ENCODE assay signal across 23 cellular contexts in the genomic region with DNA sequence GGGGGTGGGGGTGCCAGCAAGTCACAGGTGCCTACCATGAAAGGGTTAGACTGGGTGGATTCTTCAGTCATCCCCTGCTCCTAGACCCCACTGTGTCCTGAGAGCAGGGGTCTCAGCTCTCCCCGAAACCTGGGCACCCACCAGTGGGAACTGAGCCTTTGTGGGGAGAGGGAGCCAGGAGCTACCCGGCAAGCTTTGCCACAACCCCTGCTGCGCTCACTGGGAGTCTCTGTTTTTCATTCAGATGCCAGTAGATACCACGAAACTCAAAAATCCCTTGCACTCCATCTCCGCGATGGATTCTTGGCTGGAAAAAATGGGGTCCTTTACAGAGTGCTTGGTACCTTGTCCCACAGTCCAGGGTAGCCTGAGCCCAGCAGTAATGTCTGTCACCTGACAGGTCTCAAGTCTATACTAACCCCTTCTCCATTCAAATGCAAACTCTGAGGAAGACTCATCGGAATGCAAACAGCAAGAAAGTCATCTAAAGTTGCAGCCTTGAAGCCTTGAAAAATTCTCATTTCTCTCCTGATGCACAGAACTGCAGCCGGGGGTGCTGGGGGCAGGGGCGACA. TPM values are rescaled to one million over a fixed set of nuclear protein-coding genes. Genes with fewer than 3 reads are reported as not detected.
"Had no signal": no experiment of that assay in that cellular context is flagged by ENCODE, and none has a peak within 500 bp of the region (broad histone marks: within the 10 kb centered on the region; RNA-seq: fewer than 3 reads in every experiment).

No MANE protein-coding gene starts in this region.

- H3K36me3 ChIP-seq: breast epithelium, neural progenitor cell, vagina had no signal

- H3K27me3 ChIP-seq: vagina had no signal

- DNase-seq: activated CD4-positive, alpha-beta memory T cell treated with anti-CD3 and anti-CD28 coated beads, Interleukin-2, amount 10 ng/mL, durations not matched to agents 7 days and 5 days; activated CD4-positive, alpha-beta T cell treated with anti-CD3 and anti-CD28 coated beads for 1 hour; activated CD4-positive, alpha-beta T cell treated with anti-CD3 and anti-CD28 coated beads, Interleukin-2, amount 10 ng/mL, durations not matched to agents 7 days and 5 days; activated CD8-positive, alpha-beta memory T cell treated with anti-CD3 and anti-CD28 coated beads, Interleukin-2, amount 50 U/mL, for 48 hours; activated gamma-delta T cell; activated naive CD4-positive, alpha-beta T cell treated with anti-CD3 and anti-CD28 coated beads, Interleukin-2, amount 10 ng/mL, durations not matched to agents 7 days and 5 days; activated T-cell treated with anti-CD3 and anti-CD28 coated beads, Interleukin-2, amount 50 U/mL, for 24 hours; effector CD8-positive, alpha-beta T cell; left cardiac atrium; mammary epithelial cell; midbrain; naive thymus-derived CD4-positive, alpha-beta T cell; right cardiac atrium; stimulated activated CD4-positive, alpha-beta T cell treated with anti-CD3 and anti-CD28 coated beads, Interleukin-4, amount 100 ng/mL, for 1 hour; stimulated activated naive CD8-positive, alpha-beta T cell treated with anti-CD3 and anti-CD28 coated beads, Interleukin-15, Interleukin-2, amounts not matched to agents 100 U/mL and 50 U/mL, for 24 hours; T-helper 2 cell had no signal

- H3K27ac Mint-ChIP-seq: activated CD4-positive, alpha-beta memory T cell treated with anti-CD3 and anti-CD28 coated beads, Interleukin-2, amount 10 ng/mL, durations not matched to agents 7 days and 5 days; activated CD4-positive, alpha-beta T cell treated with anti-CD3 and anti-CD28 coated beads, Interleukin-2, amount 10 ng/mL, durations not matched to agents 7 days and 5 days; activated naive CD4-positive, alpha-beta T cell treated with anti-CD3 and anti-CD28 coated beads, Interleukin-2, amount 10 ng/mL, durations not matched to agents 7 days and 5 days; activated T-cell treated with anti-CD3 and anti-CD28 coated beads, Interleukin-2, amount 50 U/mL, for 24 hours; naive thymus-derived CD4-positive, alpha-beta T cell; neural progenitor cell; type B pancreatic cell had no signal

- H3K4me3 ChIP-seq: breast epithelium, neural progenitor cell, vagina had no signal

- H3K9me3 ChIP-seq: breast epithelium, vagina had no signal

- H3K9ac ChIP-seq: neural progenitor cell had no signal

- H3K27ac ChIP-seq: breast epithelium, neural progenitor cell, vagina had no signal

- H3K4me2 ChIP-seq: neural progenitor cell had no signal

- H3K9me3 Mint-ChIP-seq: activated CD4-positive, alpha-beta memory T cell treated with anti-CD3 and anti-CD28 coated beads, Interleukin-2, amount 10 ng/mL, durations not matched to agents 7 days and 5 days; activated CD4-positive, alpha-beta T cell treated with anti-CD3 and anti-CD28 coated beads, Interleukin-2, amount 10 ng/mL, durations not matched to agents 7 days and 5 days; activated naive CD4-positive, alpha-beta T cell treated with anti-CD3 and anti-CD28 coated beads, Interleukin-2, amount 10 ng/mL, durations not matched to agents 7 days and 5 days; activated T-cell treated with anti-CD3 and anti-CD28 coated beads, Interleukin-2, amount 50 U/mL, for 24 hours; central memory CD8-positive, alpha-beta T cell; naive thymus-derived CD4-positive, alpha-beta T cell; type B pancreatic cell had no signal

- H3K36me3 Mint-ChIP-seq: activated naive CD4-positive, alpha-beta T cell treated with anti-CD3 and anti-CD28 coated beads, Interleukin-2, amount 10 ng/mL, durations not matched to agents 7 days and 5 days; naive thymus-derived CD4-positive, alpha-beta T cell; neural progenitor cell; type B pancreatic cell had no signal

- ATAC-seq: left cardiac atrium; naive thymus-derived CD4-positive, alpha-beta T cell; right cardiac atrium; stimulated activated naive CD8-positive, alpha-beta T cell treated with anti-CD3 and anti-CD28 coated beads, Interleukin-15, Interleukin-2, amounts not matched to agents 100 U/mL and 50 U/mL, for 24 hours had no signal

- H3K4me1 ChIP-seq: breast epithelium, vagina had no signal

RNA-seq across cellular contexts. Expression of a gene that starts 48.9 kb away (rescaled TPM):
- total RNA-seq: activated CD4-positive, alpha-beta memory T cell treated with anti-CD3 and anti-CD28 coated beads, Interleukin-2, amount 10 ng/mL, durations not matched to agents 7 days and 5 days; activated CD4-positive, alpha-beta T cell treated with anti-CD3 and anti-CD28 coated beads, Interleukin-2, amount 10 ng/mL, durations not matched to agents 7 days and 5 days; epithelial cell of proximal tubule; mammary epithelial cell; naive thymus-derived CD4-positive, alpha-beta T cell; skeletal muscle tissue; vagina had no signal
- polyA plus RNA-seq: naive thymus-derived CD4-positive, alpha-beta T cell had no signal
